21 cellular contexts compared by ENCODE assay signal in the genomic region with DNA sequence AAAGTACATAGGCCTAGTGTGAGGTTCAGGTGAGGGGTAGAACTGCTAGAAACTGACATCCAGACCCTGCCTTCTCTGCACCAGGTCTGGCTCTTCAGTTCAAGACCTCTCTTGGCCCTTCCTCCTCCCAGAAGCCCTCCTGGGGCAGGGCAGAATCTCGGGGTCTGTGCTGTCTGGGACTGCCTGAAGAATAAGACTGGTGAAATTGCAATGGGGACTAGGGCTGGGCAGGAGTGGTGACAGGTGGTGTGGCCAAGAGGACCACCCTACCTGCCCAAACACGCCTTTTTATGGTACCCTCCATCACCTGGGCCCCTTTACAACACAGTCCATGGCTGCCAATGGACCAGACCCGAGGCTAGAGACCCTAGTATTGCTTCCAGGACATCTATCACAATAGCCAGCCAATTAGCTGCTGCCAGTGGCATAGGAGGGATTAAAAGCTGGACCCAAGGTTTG. TPM values are rescaled to one million over a fixed set of nuclear protein-coding genes. Genes with fewer than 3 reads are reported as not detected.
DNase-seq lines count a peak whose midpoint lies in the region; ATAC-seq and TF ChIP-seq lines count a peak whose summit lies in the region.
"Had no signal": no experiment of that assay in that cellular context is flagged by ENCODE, and none has a peak within 500 bp of the region (broad histone marks: within the 10 kb centered on the region; RNA-seq: fewer than 3 reads in every experiment).

No MANE protein-coding gene starts in this region.

- H3K36me3 ChIP-seq in RWPE2 (ENCODE audit: low read depth) = peaks cover 65% of the 10 kb centered on the region
- peaks cover 42 to 56% (median 50%) of the 10 kb centered on the region in 3 donors for H3K36me3 ChIP-seq in tibial artery

- no peaks in the 10 kb centered on the region for H3K9me3 ChIP-seq in RWPE2 (ENCODE audit: severe bottlenecking)
- no peaks in the 10 kb centered on the region for H3K9me3 ChIP-seq in tibial artery
- H3K9me3 ChIP-seq: esophagus squamous epithelium, suprapubic skin had no signal

- ATAC-seq in RWPE2 (ENCODE audit: low read depth) (no peak), GM21447 (IDR thresholded peaks at IDR 0.05; ENCODE audit: unreplicated experiment) (no peak), GM21717 (IDR thresholded peaks at IDR 0.05; ENCODE audit: unreplicated experiment) (no peak), HG02571 (IDR thresholded peaks at IDR 0.05; ENCODE audit: unreplicated experiment) (no peak)
- ATAC-seq: activated T-cell treated with anti-CD3 and anti-CD28 coated beads, Interleukin-2, amount 50 U/mL, for 72 hours; CD8-positive, alpha-beta T cell had no signal

- H3K27ac ChIP-seq in RWPE2 (ENCODE audit: poor library complexity, severe bottlenecking) (peak overlapping the region; percentile 70), tibial artery (peak overlapping the region; percentile 74 to 89)
- H3K27ac ChIP-seq: brain microvascular endothelial cell, suprapubic skin had no signal

- TF ChIP-seq CTCF in RWPE2 (IDR thresholded peaks at IDR 0.05; ENCODE audit: poor library complexity, severe bottlenecking) = no peak
- TF ChIP-seq CTCF in glutamatergic neuron (IDR thresholded peaks at IDR 0.05; ENCODE audit: partially characterized antibody, unreplicated experiment) = no peak
- no peak for TF ChIP-seq CTCF in tibial artery (IDR thresholded peaks at IDR 0.05)

- H3K4me1 ChIP-seq in RWPE2 (ENCODE audit: insufficient read depth, poor library complexity, severe bottlenecking) (peaks cover 17% of the 10 kb centered on the region), tibial artery (peaks cover 0 to 38% (median 32%) of the 10 kb centered on the region in 4 donors)

- peaks cover 22% of the 10 kb centered on the region for H3K4me1 Mint-ChIP-seq in activated naive CD8-positive, alpha-beta T cell (ENCODE audit: low read depth)
- peaks cover 17% of the 10 kb centered on the region for H3K4me1 Mint-ChIP-seq in activated naive CD8-positive, alpha-beta T cell treated with anti-CD3 and anti-CD28 coated beads for 36 hours
- H3K4me1 Mint-ChIP-seq in glutamatergic neuron (ENCODE audit: low read depth, unreplicated experiment) = peaks cover 13% of the 10 kb centered on the region

- intact Hi-C loops in tibial artery (cut with DNase I; ENCODE audit: low total_unique reads) = loop anchor here (10.0 kb wide), 1 partner anchor 222 kb away; a partner anchor contains a TSS

- H3K27me3 Mint-ChIP-seq in activated naive CD8-positive, alpha-beta T cell = no peaks in the 10 kb centered on the region
- no peaks in the 10 kb centered on the region for H3K27me3 Mint-ChIP-seq in activated naive CD8-positive, alpha-beta T cell treated with anti-CD3 and anti-CD28 coated beads for 36 hours
- H3K27me3 Mint-ChIP-seq in glutamatergic neuron (ENCODE audit: unreplicated experiment) = peaks cover 9% of the 10 kb centered on the region
- H3K27me3 Mint-ChIP-seq: activated CD4-positive, alpha-beta memory T cell treated with anti-CD3 and anti-CD28 coated beads, Interleukin-2, amount 10 ng/mL, durations not matched to agents 7 days and 5 days; activated naive CD8-positive, alpha-beta T cell treated with anti-CD3 and anti-CD28 coated beads, Interleukin-2, amount 10 ng/mL, durations not matched to agents 7 days and 5 days had no signal

- no peaks in the 10 kb centered on the region for H3K9me3 Mint-ChIP-seq in activated naive CD8-positive, alpha-beta T cell (ENCODE audit: low read depth)
- H3K9me3 Mint-ChIP-seq in activated naive CD8-positive, alpha-beta T cell treated with anti-CD3 and anti-CD28 coated beads for 36 hours = no peaks in the 10 kb centered on the region
- peaks cover 7% of the 10 kb centered on the region for H3K9me3 Mint-ChIP-seq in glutamatergic neuron (ENCODE audit: unreplicated experiment)
- H3K9me3 Mint-ChIP-seq: activated CD4-positive, alpha-beta memory T cell treated with anti-CD3 and anti-CD28 coated beads, Interleukin-2, amount 10 ng/mL, durations not matched to agents 7 days and 5 days; activated naive CD8-positive, alpha-beta T cell treated with anti-CD3 and anti-CD28 coated beads, Interleukin-2, amount 10 ng/mL, durations not matched to agents 7 days and 5 days; activated T-cell treated with anti-CD3 and anti-CD28 coated beads, Interleukin-2, amount 50 U/mL, for 72 hours; CD8-positive, alpha-beta T cell had no signal

- DNase-seq in activated naive CD8-positive, alpha-beta T cell treated with anti-CD3 and anti-CD28 coated beads for 36 hours = no peak
- no peak for DNase-seq in RWPE2 (ENCODE audit: low spot score)
- no peak for DNase-seq in glutamatergic neuron
- no peak for DNase-seq in tibial artery
- DNase-seq: activated CD4-positive, alpha-beta memory T cell treated with anti-CD3 and anti-CD28 coated beads, Interleukin-2, amount 10 ng/mL, durations not matched to agents 7 days and 5 days; activated naive CD8-positive, alpha-beta T cell treated with anti-CD3 and anti-CD28 coated beads, Interleukin-2, amount 10 ng/mL, durations not matched to agents 7 days and 5 days; activated T-cell treated with anti-CD3 and anti-CD28 coated beads, Interleukin-2, amount 50 U/mL, for 72 hours; brain microvascular endothelial cell; CD8-positive, alpha-beta T cell; dorsolateral prefrontal cortex; esophagus squamous epithelium; KBM-7; NCI-H2029 treated with DMSO at 0.1 percent for 48 hours; NCI-H510A; stimulated activated CD4-positive, alpha-beta T cell treated with anti-CD3 and anti-CD28 coated beads, Interleukin-4, amount 100 ng/mL, for 24 hours had no signal

- no peaks in the 10 kb centered on the region for H3K36me3 Mint-ChIP-seq in activated naive CD8-positive, alpha-beta T cell
- peaks cover 14% of the 10 kb centered on the region for H3K36me3 Mint-ChIP-seq in activated naive CD8-positive, alpha-beta T cell treated with anti-CD3 and anti-CD28 coated beads for 36 hours
- peaks cover 7% of the 10 kb centered on the region for H3K36me3 Mint-ChIP-seq in glutamatergic neuron (ENCODE audit: unreplicated experiment)

- no peak overlapping the region for H3K27ac Mint-ChIP-seq in activated naive CD8-positive, alpha-beta T cell
- no peak overlapping the region for H3K27ac Mint-ChIP-seq in activated naive CD8-positive, alpha-beta T cell treated with anti-CD3 and anti-CD28 coated beads for 36 hours
- H3K27ac Mint-ChIP-seq in glutamatergic neuron (ENCODE audit: unreplicated experiment) = peak overlapping the region; percentile 28

- H3K4me3 Mint-ChIP-seq in activated naive CD8-positive, alpha-beta T cell = peak overlapping the region; percentile 17
- H3K4me3 Mint-ChIP-seq in activated naive CD8-positive, alpha-beta T cell treated with anti-CD3 and anti-CD28 coated beads for 36 hours = no peak overlapping the region
- H3K4me3 Mint-ChIP-seq in glutamatergic neuron (ENCODE audit: unreplicated experiment) = no peak overlapping the region

- no peaks in the 10 kb centered on the region for H3K27me3 ChIP-seq in RWPE2 (ENCODE audit: insufficient read depth, poor library complexity, severe bottlenecking)
- no peaks in the 10 kb centered on the region for H3K27me3 ChIP-seq in tibial artery
- H3K27me3 ChIP-seq: brain microvascular endothelial cell, dorsolateral prefrontal cortex, esophagus squamous epithelium, suprapubic skin had no signal

- H3K4me3 ChIP-seq in RWPE2 (ENCODE audit: severe bottlenecking) = no peak overlapping the region
- no peak overlapping the region for H3K4me3 ChIP-seq in tibial artery
- H3K4me3 ChIP-seq: esophagus squamous epithelium, skin epidermis, suprapubic skin had no signal

RNA-seq across cellular contexts. Expression of a gene that starts 1.5 kb away (rescaled TPM):
- total RNA-seq in activated naive CD8-positive, alpha-beta T cell treated with anti-CD3 and anti-CD28 coated beads for 36 hours = 10 to 100 TPM; 43.8 to 43.9 TPM
- total RNA-seq in glutamatergic neuron (ENCODE audit: unreplicated experiment) = 35.5 TPM

RNA-seq across cellular contexts. Expression of a gene that starts 24.6 kb away (rescaled TPM):
- total RNA-seq in activated naive CD8-positive, alpha-beta T cell treated with anti-CD3 and anti-CD28 coated beads for 36 hours = 10 to 100 TPM; 18.2 to 18.6 TPM
- total RNA-seq in glutamatergic neuron (ENCODE audit: unreplicated experiment) = 162 TPM

RNA-seq across cellular contexts. Expression of a gene that starts 29.8 kb away (rescaled TPM):
- total RNA-seq in activated naive CD8-positive, alpha-beta T cell treated with anti-CD3 and anti-CD28 coated beads for 36 hours = 10 to 100 TPM; 42.6 to 49.9 TPM
- total RNA-seq in glutamatergic neuron (ENCODE audit: unreplicated experiment) = 182 TPM

RNA-seq across cellular contexts. Expression of a gene that starts 52.0 kb away (rescaled TPM):
- 10 to 100 TPM; 16.6 to 18.4 TPM for total RNA-seq in activated naive CD8-positive, alpha-beta T cell treated with anti-CD3 and anti-CD28 coated beads for 36 hours
- total RNA-seq in glutamatergic neuron (ENCODE audit: unreplicated experiment) = 26.0 TPM
